Comparison of ENCODE assay signal across 14 cellular contexts in genomic region chrX:7086384-7086783, GRCh38.
A peak's percentile ranks its signal among the peaks of the same experiment; 100 is the strongest.
DNase-seq lines count a peak whose midpoint lies in the region; ATAC-seq and TF ChIP-seq lines count a peak whose summit lies in the region.
"Had no signal": no experiment of that assay in that cellular context is flagged by ENCODE, and none has a peak within 500 bp of the region (broad histone marks: within the 10 kb centered on the region; RNA-seq: fewer than 3 reads in every experiment).

No MANE protein-coding gene starts in this region.

- H3K27me3 ChIP-seq in endodermal cell (ENCODE audit: control insufficient read depth, insufficient read depth, low read length, poor library complexity, severe bottlenecking), result no peaks in the 10 kb centered on the region
- H3K27me3 ChIP-seq in right lobe of liver, result no peaks in the 10 kb centered on the region

- DNase-seq in ELF-1 (ENCODE audit: low read depth, low spot score) (peak; percentile 40), endodermal cell (no peak), AG08396 (ENCODE audit: low spot score) (no peak), Ammon's horn (ENCODE audit: low spot score) (no peak), GM10248 (ENCODE audit: extremely low spot score) (no peak), right lobe of liver (no peak)
- DNase-seq: activated effector memory CD4-positive, alpha-beta T cell treated with Interleukin-2 at 50 U/mL for 16 hours; Caco-2; cortex of kidney; head of caudate nucleus; NCI-H82 had no signal

- 97% methylated on average over 3 of the region's 3 CpGs; no CpG with 5 or more reads in 1 of the 2 experiments for WGBS in endodermal cell (ENCODE audit: insufficient coverage in 1 of 2, insufficient read length in 1 of 2), 2 experiments
- 57% methylated on average over 3 of the region's 3 CpGs for WGBS in right lobe of liver (ENCODE audit: insufficient coverage, low coverage, low lambda C conversion rate, missing lambda C conversion rate)

- H3K36me3 ChIP-seq in endodermal cell (ENCODE audit: control insufficient read depth, insufficient read depth, low read length), result no peaks in the 10 kb centered on the region
- H3K36me3 ChIP-seq in right lobe of liver, result no peaks in the 10 kb centered on the region

- no peak overlapping the region for H3K4me3 Mint-ChIP-seq in endodermal cell

- H3K4me1 Mint-ChIP-seq in endodermal cell, result peaks cover 50% of the 10 kb centered on the region

- ATAC-seq in GM21381 (IDR thresholded peaks at IDR 0.05; ENCODE audit: unreplicated experiment) (peak; percentile 38), HG03432 (IDR thresholded peaks at IDR 0.05; ENCODE audit: unreplicated experiment) (peak; percentile 36), right lobe of liver (no peak)

- intact Hi-C loops in right lobe of liver (cut with DNase I), result no loop called here

- H3K4me3 ChIP-seq in endodermal cell (ENCODE audit: low read length), result no peak overlapping the region
- no peak overlapping the region for H3K4me3 ChIP-seq in right lobe of liver

- POLR2A ChIA-PET in GM10248 (lab: Yijun Ruan, JAX), result no interaction called here

- no peak for TF ChIP-seq POLR2A in right lobe of liver (IDR thresholded peaks at IDR 0.05)

- H3K9me3 ChIP-seq in endodermal cell (ENCODE audit: control insufficient read depth, low read length) (no peaks in the 10 kb centered on the region), right lobe of liver (no peaks in the 10 kb centered on the region)
- H3K9me3 ChIP-seq: Caco-2 had no signal

- H3K27ac ChIP-seq in endodermal cell (ENCODE audit: low read depth, low read length), result no peak overlapping the region
- no peak overlapping the region for H3K27ac ChIP-seq in right lobe of liver
- H3K27ac ChIP-seq: VCaP had no signal

- TF ChIP-seq CTCF in endodermal cell (conservative IDR thresholded peaks at IDR 0.05) (no peak), GM10248 (IDR thresholded peaks at IDR 0.05; ENCODE audit: control extremely low read depth, extremely low read depth, low read depth, missing control alignments) (no peak), right lobe of liver (IDR thresholded peaks at IDR 0.05) (no peak)

- peak overlapping the region; percentile 74 for H3K27ac Mint-ChIP-seq in endodermal cell

- H3K27me3 Mint-ChIP-seq in endodermal cell (ENCODE audit: insufficient read depth), result no peaks in the 10 kb centered on the region

- H3K4me1 ChIP-seq in endodermal cell (ENCODE audit: control insufficient read depth, insufficient read depth, low read length) (peaks cover 8% of the 10 kb centered on the region), right lobe of liver (peaks cover 0 to 19% (median 8%) of the 10 kb centered on the region in 4 donors)

- H3K9ac ChIP-seq in endodermal cell (ENCODE audit: extremely low read depth, low read length, poor library complexity, severe bottlenecking), result no peak overlapping the region

- no peaks in the 10 kb centered on the region for H3K9me3 Mint-ChIP-seq in endodermal cell

- CTCF ChIA-PET in GM10248 (lab: Yijun Ruan, JAX), result interaction anchor here (1.2 kb wide), 1 partner anchor 27 kb away, joined by 3 read pairs; no protein-coding TSS in a partner anchor

- H3K36me3 Mint-ChIP-seq in endodermal cell (ENCODE audit: low read depth), result peaks cover 3% of the 10 kb centered on the region

Comparison
In these comparisons a context has a peak if more than half of its experiments do, and no peak if none do; other contexts are left out.
1. ATAC-seq: peak in GM21381 (single experiment) and HG03432 (single experiment); none in right lobe of liver (0 of 4).